In the genomic region with DNA sequence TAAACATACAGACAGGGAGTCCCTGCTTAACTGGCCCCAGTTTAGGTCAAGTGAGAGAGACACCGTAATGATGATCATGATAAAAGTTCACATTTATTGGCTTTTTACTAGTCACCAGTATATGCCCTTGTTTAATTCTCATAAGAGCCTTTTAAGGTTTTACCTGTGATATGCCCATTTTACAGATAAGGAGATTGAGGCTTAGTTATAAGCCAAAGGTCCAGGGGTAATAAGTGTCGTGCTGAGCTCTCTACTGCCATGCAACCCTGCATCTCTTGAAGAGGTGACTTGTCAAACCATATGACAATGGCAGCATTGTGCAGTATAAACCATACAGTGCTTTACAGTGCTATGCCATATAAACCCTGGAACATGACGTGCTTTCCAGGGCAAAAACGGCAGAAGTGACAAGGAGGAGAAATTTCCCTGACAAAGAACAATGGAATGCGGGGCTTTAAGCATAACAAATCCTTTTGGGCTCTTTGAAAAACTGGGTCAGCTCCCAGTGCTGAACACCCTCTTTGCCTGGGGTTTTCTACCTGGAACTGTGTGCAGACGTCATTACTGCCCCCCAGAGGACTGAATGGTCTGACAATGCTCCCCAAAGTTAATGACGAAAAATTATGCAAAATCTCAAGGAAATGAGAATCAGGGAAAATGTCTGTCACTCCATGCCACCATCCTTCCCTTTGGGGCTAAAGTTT, we compare ENCODE assay signal across 12 cellular contexts. TPM values are rescaled to one million over a fixed set of nuclear protein-coding genes. Genes with fewer than 3 reads are reported as not detected.
A peak's percentile ranks its signal among the peaks of the same experiment; 100 is the strongest.
DNase-seq lines count a peak whose midpoint lies in the region; ATAC-seq and TF ChIP-seq lines count a peak whose summit lies in the region.
"Had no signal": no experiment of that assay in that cellular context is flagged by ENCODE, and none has a peak within 500 bp of the region (broad histone marks: within the 10 kb centered on the region; RNA-seq: fewer than 3 reads in every experiment).

No MANE protein-coding gene starts in this region.

- no peak overlapping the region for H3K4me2 ChIP-seq in mammary epithelial cell (ENCODE audit: insufficient read depth, low read depth, low read length)

- DNase-seq in NCI-H146 (lab: John Stamatoyannopoulos, UW) (peak; percentile 3), NCI-H146 treated with DMSO at 0.1 percent for 48 hours (lab: John Stamatoyannopoulos, UW; ENCODE audit: unreplicated experiment) (no peak), NAMALWA (ENCODE audit: low spot score) (peak; percentile 32), mammary epithelial cell (no peak), osteocyte (ENCODE audit: extremely low spot score, unreplicated experiment) (no peak), gastrocnemius medialis (no peak)
- no peak for DNase-seq in activated T-helper 2 cell treated with anti-CD3 and anti-CD28 coated beads, Interferon-gamma antibody, Interleukin-2, Interleukin-4, amounts not matched to agents 10 μg/mL and 5 μg/mL and 100 μg/mL, durations not matched to agents 14 hours and 24 hours and 36 hours (ENCODE audit: low spot score)
- DNase-seq: amygdala; MG63; stimulated activated CD4-positive, alpha-beta T cell treated with anti-CD3 and anti-CD28 coated beads, Interleukin-15, amount 100 ng/mL, for 24 hours had no signal

- H3K4me1 ChIP-seq in mammary epithelial cell (ENCODE audit: insufficient read depth, low read length) (no peaks in the 10 kb centered on the region), gastrocnemius medialis (no peaks in the 10 kb centered on the region)

- dilution Hi-C loops in mammary epithelial cell (cut with HindIII; ENCODE audit: low sequenced_read_pairs) = loop anchor here (10.0 kb wide), 1 partner anchor 405 kb away; no protein-coding TSS in a partner anchor

- H3K4me3 Mint-ChIP-seq in osteocyte (ENCODE audit: unreplicated experiment) = no peak overlapping the region
- H3K4me3 Mint-ChIP-seq in activated T-helper 2 cell treated with anti-CD3 and anti-CD28 coated beads, Interferon-gamma antibody, Interleukin-2, Interleukin-4, amounts not matched to agents 10 μg/mL and 5 μg/mL and 100 μg/mL, durations not matched to agents 14 hours and 24 hours and 36 hours (ENCODE audit: low read depth) = no peak overlapping the region
- H3K4me3 Mint-ChIP-seq: natural killer cell treated with Interleukin-12 subunit alpha and Interleukin-12 subunit beta and Interleukin-15 and Interleukin-18, amount 100 ng/mL, for 72 hours had no signal

- no peaks in the 10 kb centered on the region for H3K36me3 Mint-ChIP-seq in osteocyte (ENCODE audit: unreplicated experiment)
- no peaks in the 10 kb centered on the region for H3K36me3 Mint-ChIP-seq in activated T-helper 2 cell treated with anti-CD3 and anti-CD28 coated beads, Interferon-gamma antibody, Interleukin-2, Interleukin-4, amounts not matched to agents 10 μg/mL and 5 μg/mL and 100 μg/mL, durations not matched to agents 14 hours and 24 hours and 36 hours (ENCODE audit: low read depth)
- H3K36me3 Mint-ChIP-seq: natural killer cell treated with Interleukin-12 subunit alpha and Interleukin-12 subunit beta and Interleukin-15 and Interleukin-18, amount 100 ng/mL, for 72 hours had no signal

- no peak overlapping the region for H2AFZ ChIP-seq in mammary epithelial cell (ENCODE audit: low read depth, low read length)

- H3K27ac Mint-ChIP-seq in osteocyte (ENCODE audit: unreplicated experiment) = no peak overlapping the region
- no peak overlapping the region for H3K27ac Mint-ChIP-seq in activated T-helper 2 cell treated with anti-CD3 and anti-CD28 coated beads, Interferon-gamma antibody, Interleukin-2, Interleukin-4, amounts not matched to agents 10 μg/mL and 5 μg/mL and 100 μg/mL, durations not matched to agents 14 hours and 24 hours and 36 hours
- H3K27ac Mint-ChIP-seq: natural killer cell treated with Interleukin-12 subunit alpha and Interleukin-12 subunit beta and Interleukin-15 and Interleukin-18, amount 100 ng/mL, for 72 hours had no signal

- H3K27ac ChIP-seq in mammary epithelial cell (ENCODE audit: insufficient read depth, low read depth, low read length) (no peak overlapping the region), gastrocnemius medialis (no peak overlapping the region)

- no peaks in the 10 kb centered on the region for H3K4me1 Mint-ChIP-seq in osteocyte (ENCODE audit: unreplicated experiment)
- no peaks in the 10 kb centered on the region for H3K4me1 Mint-ChIP-seq in activated T-helper 2 cell treated with anti-CD3 and anti-CD28 coated beads, Interferon-gamma antibody, Interleukin-2, Interleukin-4, amounts not matched to agents 10 μg/mL and 5 μg/mL and 100 μg/mL, durations not matched to agents 14 hours and 24 hours and 36 hours (ENCODE audit: low read depth)

- intact Hi-C loops in mammary epithelial cell (cut with micrococcal nuclease) = no loop called here
- intact Hi-C loops in gastrocnemius medialis (cut with DNase I; ENCODE audit: low total_unique reads) = no loop called here
- intact Hi-C loops in activated T-helper 2 cell treated with anti-CD3 and anti-CD28 coated beads, Interferon-gamma antibody, Interleukin-2, Interleukin-4, amounts not matched to agents 10 μg/mL and 5 μg/mL and 100 μg/mL, durations not matched to agents 14 hours and 24 hours and 36 hours (cut with micrococcal nuclease) = no loop called here

- no peaks in the 10 kb centered on the region for H4K20me1 ChIP-seq in mammary epithelial cell (ENCODE audit: insufficient read depth, low read length)

- in situ Hi-C loops in mammary epithelial cell (cut with MboI; ENCODE audit: low sequenced_read_pairs in 2 of 2) (loop anchor here (25.0 kb wide), 1 partner anchor 542 kb away; no protein-coding TSS in a partner anchor), gastrocnemius medialis (cut with MboI; ENCODE audit: low sequenced_read_pairs in 4 of 4) (loop anchor here in 3 of 4 donors (25.0 kb wide), 1 partner anchor 417 kb away; no protein-coding TSS in a partner anchor)

- TF ChIP-seq POLR2A in gastrocnemius medialis (IDR thresholded peaks at IDR 0.05) = no peak

- 13% methylated on average over 7 of the region's 7 CpGs for WGBS in mammary epithelial cell (ENCODE audit: low coverage, missing lambda C conversion rate)

- CTCF ChIA-PET in mammary epithelial cell (lab: Charles Lee; ENCODE audit: low non-redundant PET) = no interaction called here

- H3K9ac ChIP-seq in mammary epithelial cell (ENCODE audit: insufficient read depth, low read length) = no peak overlapping the region

- TF ChIP-seq CTCF in mammary epithelial cell (conservative IDR thresholded peaks at IDR 0.05 in 1 of 2, IDR thresholded peaks at IDR 0.05 in 1 of 2; ENCODE audit: extremely low read depth in 1 of 2, insufficient read depth in 1 of 2, low read depth in 1 of 2, low read length in 2 of 2) (peak; percentile 5 to 11), osteocyte (IDR thresholded peaks at IDR 0.05) (peak; percentile 33), gastrocnemius medialis (IDR thresholded peaks at IDR 0.05 in 4 of 5, conservative IDR thresholded peaks at IDR 0.05 in 1 of 5) (no peak)

- no TSS peak for BruUV-seq in mammary epithelial cell (replicated peaks; lab: Mats Ljungman, UMichigan)

- peaks cover 17% of the 10 kb centered on the region for H3K27me3 Mint-ChIP-seq in osteocyte (ENCODE audit: unreplicated experiment)
- peaks cover 8% of the 10 kb centered on the region for H3K27me3 Mint-ChIP-seq in activated T-helper 2 cell treated with anti-CD3 and anti-CD28 coated beads, Interferon-gamma antibody, Interleukin-2, Interleukin-4, amounts not matched to agents 10 μg/mL and 5 μg/mL and 100 μg/mL, durations not matched to agents 14 hours and 24 hours and 36 hours (ENCODE audit: low read depth)

- H3K9me3 ChIP-seq in mammary epithelial cell (replicated peaks; ENCODE audit: insufficient read depth, low read length) (no peaks in the 10 kb centered on the region), gastrocnemius medialis (no peaks in the 10 kb centered on the region)
- H3K9me3 ChIP-seq: MG63 had no signal

- H3K27me3 ChIP-seq in mammary epithelial cell (ENCODE audit: insufficient read depth, low read length) = no peaks in the 10 kb centered on the region
- no peaks in the 10 kb centered on the region for H3K27me3 ChIP-seq in gastrocnemius medialis
- H3K27me3 ChIP-seq: MG63 had no signal

- no peaks in the 10 kb centered on the region for H3K36me3 ChIP-seq in mammary epithelial cell (ENCODE audit: insufficient read depth, low read length)
- no peaks in the 10 kb centered on the region for H3K36me3 ChIP-seq in gastrocnemius medialis
- H3K36me3 ChIP-seq: MG63 had no signal

- ATAC-seq in HG03039 (IDR thresholded peaks at IDR 0.05; ENCODE audit: unreplicated experiment) (no peak), gastrocnemius medialis (no peak)
- ATAC-seq: natural killer cell treated with Interleukin-12 subunit alpha and Interleukin-12 subunit beta and Interleukin-15 and Interleukin-18, amount 100 ng/mL, for 72 hours had no signal

- H3K9me3 Mint-ChIP-seq in osteocyte (ENCODE audit: unreplicated experiment) = no peaks in the 10 kb centered on the region
- H3K9me3 Mint-ChIP-seq in activated T-helper 2 cell treated with anti-CD3 and anti-CD28 coated beads, Interferon-gamma antibody, Interleukin-2, Interleukin-4, amounts not matched to agents 10 μg/mL and 5 μg/mL and 100 μg/mL, durations not matched to agents 14 hours and 24 hours and 36 hours = no peaks in the 10 kb centered on the region
- H3K9me3 Mint-ChIP-seq: natural killer cell treated with Interleukin-12 subunit alpha and Interleukin-12 subunit beta and Interleukin-15 and Interleukin-18, amount 100 ng/mL, for 72 hours had no signal

- no peak overlapping the region for H3K4me3 ChIP-seq in mammary epithelial cell (replicated peaks in 1 of 3; ENCODE audit: insufficient read depth in 1 of 3, low read depth in 2 of 3, low read length in 3 of 3)
- no peak overlapping the region for H3K4me3 ChIP-seq in gastrocnemius medialis
- H3K4me3 ChIP-seq: MG63 had no signal

- no peaks in the 10 kb centered on the region for H3K79me2 ChIP-seq in mammary epithelial cell (ENCODE audit: insufficient read depth, low read length)

RNA-seq across cellular contexts. Expression of gene C14orf132, which starts 59.7 kb away (rescaled TPM):
- total RNA-seq in mammary epithelial cell = 1 to 10 TPM; 2.2 to 3.2 TPM
- polyA plus RNA-seq in mammary epithelial cell = 0.41 TPM
- polyA minus RNA-seq in mammary epithelial cell = 1.2 TPM
- total RNA-seq in osteocyte = 84.8 and 86.9 TPM in 2 replicates
- 1 to 10 TPM; 1.1 to 2.9 (median 1.5) TPM for total RNA-seq in gastrocnemius medialis
- 1.1 and 1.6 TPM in 2 replicates for total RNA-seq in activated T-helper 2 cell treated with anti-CD3 and anti-CD28 coated beads, Interferon-gamma antibody, Interleukin-2, Interleukin-4, amounts not matched to agents 10 μg/mL and 5 μg/mL and 100 μg/mL, durations not matched to agents 14 hours and 24 hours and 36 hours
- total RNA-seq: natural killer cell treated with Interleukin-12 subunit alpha and Interleukin-12 subunit beta and Interleukin-15 and Interleukin-18, amount 100 ng/mL, for 72 hours had no signal

Comparison
In these comparisons a context has a peak if more than half of its experiments do, and no peak if none do; other contexts are left out.
1. DNase-seq: peak in NCI-H146 (single experiment) and NAMALWA (single experiment); none in NCI-H146 treated with DMSO at 0.1 percent for 48 hours (single experiment), mammary epithelial cell (single experiment), osteocyte (single experiment), gastrocnemius medialis (0 of 2) and activated T-helper 2 cell treated with anti-CD3 and anti-CD28 coated beads, Interferon-gamma antibody, Interleukin-2, Interleukin-4, amounts not matched to agents 10 μg/mL and 5 μg/mL and 100 μg/mL, durations not matched to agents 14 hours and 24 hours and 36 hours (single experiment).
2. CTCF ChIP-seq: peak in mammary epithelial cell (2 of 2) and osteocyte (single experiment); none in gastrocnemius medialis (0 of 5).
3. RNA of gene C14orf132, which starts 59.7 kb away (total RNA-seq): 84.8 to 86.9 TPM in osteocyte; 2.2 to 3.2 TPM in mammary epithelial cell, 1.1 to 2.9 TPM in gastrocnemius medialis and 1.1 to 1.6 TPM in activated T-helper 2 cell treated with anti-CD3 and anti-CD28 coated beads, Interferon-gamma antibody, Interleukin-2, Interleukin-4, amounts not matched to agents 10 μg/mL and 5 μg/mL and 100 μg/mL, durations not matched to agents 14 hours and 24 hours and 36 hours; every median in the first group is over 10 times any median in the second.